Comparison of ENCODE assay signal across 16 cellular contexts in the genomic region with DNA sequence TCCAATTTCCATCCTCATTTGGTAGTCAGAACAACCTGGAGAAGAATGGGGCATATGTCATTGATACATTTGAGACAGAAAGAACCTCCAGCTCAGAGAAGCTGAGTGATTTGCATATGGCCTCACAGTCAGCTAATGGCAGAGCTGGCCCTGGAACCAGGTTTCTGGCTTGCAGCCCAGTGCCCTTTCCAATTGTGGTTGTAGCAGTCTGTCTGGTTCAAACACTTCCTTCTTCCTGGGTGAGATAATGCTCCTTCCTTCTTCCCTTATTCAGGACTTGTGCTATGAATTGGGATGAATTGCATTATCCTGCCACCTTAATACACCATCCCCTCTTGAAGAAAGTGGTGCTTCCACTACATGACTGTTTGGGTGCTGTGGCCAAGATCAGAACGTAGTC. TPM values are rescaled to one million over a fixed set of nuclear protein-coding genes. Genes with fewer than 3 reads are reported as not detected.
DNase-seq lines count a peak whose midpoint lies in the region; ATAC-seq lines count a peak whose summit lies in the region.
"Had no signal": no experiment of that assay in that cellular context is flagged by ENCODE, and none has a peak within 500 bp of the region (broad histone marks: within the 10 kb centered on the region; RNA-seq: fewer than 3 reads in every experiment).

No MANE protein-coding gene starts in this region.

- DNase-seq in NCI-H2107 treated with DMSO at 0.1 percent for 48 hours (lab: John Stamatoyannopoulos, UW; ENCODE audit: unreplicated experiment), result peak; percentile 23
- no peak for DNase-seq in NCI-H2107 (lab: John Stamatoyannopoulos, UW)
- peak; percentile 36 for DNase-seq in NCI-H1694 treated with DMSO at 0.1 percent for 48 hours (lab: John Stamatoyannopoulos, UW)
- peak; percentile 24 for DNase-seq in epithelial cell of prostate (ENCODE audit: low read depth, low spot score)
- no peak for DNase-seq in sciatic nerve (ENCODE audit: low spot score)
- no peak for DNase-seq in activated CD4-positive, alpha-beta T cell treated with anti-CD3 and anti-CD28 coated beads for 48 hours
- DNase-seq: activated naive CD4-positive, alpha-beta T cell treated with anti-CD3 and anti-CD28 coated beads for 36 hours; GDM1; NCI-H510A; stimulated activated CD4-positive, alpha-beta T cell treated with anti-CD3 and anti-CD28 coated beads, Interleukin-2, amount 100 ng/mL, for 48 hours had no signal

- peak; percentile 50 for ATAC-seq in sciatic nerve
- ATAC-seq in GM21737 (IDR thresholded peaks at IDR 0.05; ENCODE audit: unreplicated experiment), result no peak
- ATAC-seq in HG02938 (IDR thresholded peaks at IDR 0.05; ENCODE audit: unreplicated experiment), result no peak
- ATAC-seq: A549 had no signal

- intact Hi-C loops in sciatic nerve (cut with DNase I), result no loop called here

- H3K27ac ChIP-seq in epithelial cell of prostate, result no peak overlapping the region
- H3K27ac ChIP-seq: A549 had no signal

RNA-seq across cellular contexts. Expression of a gene that starts 24.2 kb away (rescaled TPM):
- 0.40 TPM for total RNA-seq in sciatic nerve
- total RNA-seq: activated naive CD4-positive, alpha-beta T cell treated with anti-CD3 and anti-CD28 coated beads for 36 hours; chondrocyte; fibroblast of lung; H1 had no signal

Comparison
In these comparisons a context has a peak if more than half of its experiments do, and no peak if none do; other contexts are left out.
1. DNase-seq: peak in NCI-H2107 treated with DMSO at 0.1 percent for 48 hours (single experiment), NCI-H1694 treated with DMSO at 0.1 percent for 48 hours (single experiment) and epithelial cell of prostate (single experiment); none in NCI-H2107 (single experiment), sciatic nerve (single experiment) and activated CD4-positive, alpha-beta T cell treated with anti-CD3 and anti-CD28 coated beads for 48 hours (single experiment).